9 cellular contexts compared by ENCODE assay signal in genomic region chr3:119676020-119676419, GRCh38. TPM values are rescaled to one million over a fixed set of nuclear protein-coding genes. Genes with fewer than 3 reads are reported as not detected.
DNase-seq lines count a peak whose midpoint lies in the region; ATAC-seq lines count a peak whose summit lies in the region.
"Had no signal": no experiment of that assay in that cellular context is flagged by ENCODE, and none has a peak within 500 bp of the region (broad histone marks: within the 10 kb centered on the region; RNA-seq: fewer than 3 reads in every experiment).

No MANE protein-coding gene starts in this region.

- H3K27ac ChIP-seq in substantia nigra (ENCODE audit: low read depth, low read length, poor library complexity, severe bottlenecking): peak overlapping the region; percentile 86

- no peak for ATAC-seq in activated T-helper 17 cell treated with anti-CD3 and anti-CD28 coated beads, Interleukin-2, amount 50 U/mL, for 72 hours (replicated peaks)
- ATAC-seq in HG03159 (IDR thresholded peaks at IDR 0.05; ENCODE audit: unreplicated experiment): no peak

- H3K27me3 Mint-ChIP-seq in activated T-helper 17 cell treated with anti-CD3 and anti-CD28 coated beads, Interleukin-2, amount 50 U/mL, for 72 hours: no peaks in the 10 kb centered on the region
- H3K27me3 Mint-ChIP-seq in immature natural killer cell (ENCODE audit: low read depth in 3 of 3): peaks cover 5 to 8% (median 6%) of the 10 kb centered on the region in 3 donors

- H3K4me1 Mint-ChIP-seq in activated T-helper 17 cell treated with anti-CD3 and anti-CD28 coated beads, Interleukin-2, amount 50 U/mL, for 72 hours: peaks cover 13% of the 10 kb centered on the region
- peaks cover 31 to 48% of the 10 kb centered on the region in 2 donors for H3K4me1 Mint-ChIP-seq in immature natural killer cell

- peak overlapping the region; percentile 82 for H3K4me3 Mint-ChIP-seq in activated T-helper 17 cell treated with anti-CD3 and anti-CD28 coated beads, Interleukin-2, amount 50 U/mL, for 72 hours
- H3K4me3 Mint-ChIP-seq in immature natural killer cell: peak overlapping the region; percentile 90 to 94 (median 93)

- no peaks in the 10 kb centered on the region for H3K9me3 Mint-ChIP-seq in activated T-helper 17 cell treated with anti-CD3 and anti-CD28 coated beads, Interleukin-2, amount 50 U/mL, for 72 hours
- no peaks in the 10 kb centered on the region for H3K9me3 Mint-ChIP-seq in immature natural killer cell

- H3K36me3 Mint-ChIP-seq in activated T-helper 17 cell treated with anti-CD3 and anti-CD28 coated beads, Interleukin-2, amount 50 U/mL, for 72 hours (ENCODE audit: low read depth): peaks cover 64% of the 10 kb centered on the region
- peaks cover 7 to 12% (median 9%) of the 10 kb centered on the region in 3 donors for H3K36me3 Mint-ChIP-seq in immature natural killer cell

- H3K27ac Mint-ChIP-seq in activated T-helper 17 cell treated with anti-CD3 and anti-CD28 coated beads, Interleukin-2, amount 50 U/mL, for 72 hours: peak overlapping the region; percentile 91
- peak overlapping the region; percentile 89 to 99 (median 97) for H3K27ac Mint-ChIP-seq in immature natural killer cell

- DNase-seq in DMS 273 (lab: John Stamatoyannopoulos, UW; ENCODE audit: unreplicated experiment) (peak; percentile 36), DMS 273 treated with DMSO at 0.1 percent for 48 hours (lab: John Stamatoyannopoulos, UW) (no peak), immature natural killer cell (no peak), substantia nigra (lab: John Stamatoyannopoulos, UW) (no peak), SKM-1 treated with dmso at 0.1 percent for 144 hours (lab: John Stamatoyannopoulos, UW; ENCODE audit: unreplicated experiment) (no peak), iPS-NIHi7 (ENCODE audit: extremely low spot score) (no peak)

RNA-seq across cellular contexts. Expression of gene COX17, which starts 1.2 kb away (rescaled TPM):
- 10 to 100 TPM; 55.7 to 65.4 TPM for total RNA-seq in activated T-helper 17 cell treated with anti-CD3 and anti-CD28 coated beads, Interleukin-2, amount 50 U/mL, for 72 hours
- 100 to 1,000 TPM in 2 of 3 donors, 10 to 100 TPM in 1; 65.5 to 112 (median 102) TPM for polyA plus RNA-seq in immature natural killer cell

RNA-seq across cellular contexts. Expression of gene POPDC2, which starts 15.6 kb away (rescaled TPM):
- total RNA-seq in activated T-helper 17 cell treated with anti-CD3 and anti-CD28 coated beads, Interleukin-2, amount 50 U/mL, for 72 hours: 1 to 10 TPM; 4.0 to 4.7 TPM
- 1 to 10 TPM in 1 of 3 donors, under 1 TPM in 1, not detected in 1; 0.50 to 3.6 TPM for polyA plus RNA-seq in immature natural killer cell

RNA-seq across cellular contexts. Expression of gene CFAP91, which starts 26.8 kb away (rescaled TPM):
- 1 to 10 TPM in 1 of 2 donors, not detected in 1; 1.6 TPM for total RNA-seq in activated T-helper 17 cell treated with anti-CD3 and anti-CD28 coated beads, Interleukin-2, amount 50 U/mL, for 72 hours
- polyA plus RNA-seq in immature natural killer cell: not detected
- total RNA-seq: HT1080 had no signal
